8 cellular contexts compared by ENCODE assay signal in genomic region chr5:110738503-110738811, GRCh38. TPM values are rescaled to one million over a fixed set of nuclear protein-coding genes. Genes with fewer than 3 reads are reported as not detected.
DNase-seq lines count a peak whose midpoint lies in the region; ATAC-seq and TF ChIP-seq lines count a peak whose summit lies in the region.

No MANE protein-coding gene starts in this region.

- WGBS in esophagus muscularis mucosa = 0% methylated on average over 7 of the region's 14 CpGs

- no peaks in the 10 kb centered on the region for H3K9me3 ChIP-seq in SJSA1 (replicated peaks)
- no peaks in the 10 kb centered on the region for H3K9me3 ChIP-seq in esophagus muscularis mucosa

- H3K27me3 ChIP-seq in SJSA1 (replicated peaks) = no peaks in the 10 kb centered on the region
- no peaks in the 10 kb centered on the region for H3K27me3 ChIP-seq in esophagus muscularis mucosa

- TF ChIP-seq CTCF in esophagus muscularis mucosa (IDR thresholded peaks at IDR 0.05) (no peak), omental fat pad (IDR thresholded peaks at IDR 0.05) (no peak)

- TF ChIP-seq EP300 in esophagus muscularis mucosa (IDR thresholded peaks at IDR 0.05) = no peak

- no peaks in the 10 kb centered on the region; the same call in 1 of the 2 replicates for H3K4me1 ChIP-seq in SJSA1 (replicated peaks)
- peaks cover 5 to 29% (median 21%) of the 10 kb centered on the region in 4 donors for H3K4me1 ChIP-seq in esophagus muscularis mucosa

- DNase-seq in activated gamma-delta T cell (lab: John Stamatoyannopoulos, UW) (peak; percentile 7), activated gamma-delta T cell treated with Interleukin-2 at 50 U/mL for 16 hours (no peak), SJSA1 (ENCODE audit: low read depth in 1 of 2, low spot score in 2 of 2) (no peak), esophagus muscularis mucosa (ENCODE audit: extremely low spot score) (no peak), omental fat pad (ENCODE audit: low spot score) (no peak), posterior vena cava (ENCODE audit: low spot score) (no peak)
- DNase-seq in stimulated activated CD4-positive, alpha-beta T cell treated with anti-CD3 and anti-CD28 coated beads, Interleukin-4, amount 100 ng/mL, for 24 hours = no peak

- H3K27ac ChIP-seq in SJSA1 (no peak overlapping the region; the same call in 1 of the 2 replicates), esophagus muscularis mucosa (replicated peaks in 1 of 4) (peak overlapping the region; percentile 84 to 95 (median 90))

- intact Hi-C loops in esophagus muscularis mucosa (cut with DNase I) = no loop called here
- intact Hi-C loops in posterior vena cava (cut with DNase I) = no loop called here

- H3K36me3 ChIP-seq in SJSA1 (peaks cover 4% of the 10 kb centered on the region; the same call in 1 of the 2 replicates), esophagus muscularis mucosa (peaks cover 0 to 2% (median 0%) of the 10 kb centered on the region in 4 donors)

- no peak for TF ChIP-seq POLR2A in esophagus muscularis mucosa (IDR thresholded peaks at IDR 0.05; ENCODE audit: low read depth)

- ATAC-seq in HG02798 (IDR thresholded peaks at IDR 0.05; ENCODE audit: poor library complexity, unreplicated experiment) (peak; percentile 70), omental fat pad (ENCODE audit: low FRiP score) (peak; percentile 82)

- H3K4me3 ChIP-seq in SJSA1 (peak overlapping the region; percentile 77), esophagus muscularis mucosa (peak overlapping the region; percentile 78 to 95 (median 92))

RNA-seq across cellular contexts. Expression of gene SLC25A46, which starts 0.3 kb away (rescaled TPM):
- total RNA-seq in SJSA1 (2014; rRNA removed; shearing (Covaris generic)) = 93.7 and 117 TPM in 2 replicates
- total RNA-seq in esophagus muscularis mucosa (10 to 100 TPM; 49.3 to 63.3 (median 56.2) TPM), omental fat pad (10 to 100 TPM; 36.7 to 56.6 (median 50.4) TPM), posterior vena cava (10 to 100 TPM; 41.1 to 41.4 TPM)

RNA-seq across cellular contexts. Expression of gene TMEM232, which starts 12.0 kb away (rescaled TPM):
- total RNA-seq in SJSA1 (2014; rRNA removed; shearing (Covaris generic)) = 2.1 TPM in 1 of 2 replicates, not detected in the other
- total RNA-seq in esophagus muscularis mucosa = 1 to 10 TPM; 1.2 to 3.8 (median 2.0) TPM
- 1 to 10 TPM; 1.9 to 3.6 (median 2.5) TPM for total RNA-seq in omental fat pad
- 1 to 10 TPM; 2.4 to 2.5 TPM for total RNA-seq in posterior vena cava
